Comparison of ENCODE assay signal across 8 cellular contexts in genomic region chr17:78379134-78379497, GRCh38. TPM values are rescaled to one million over a fixed set of nuclear protein-coding genes. Genes with fewer than 3 reads are reported as not detected.
DNase-seq lines count a peak whose midpoint lies in the region; ATAC-seq, FAIRE-seq and TF ChIP-seq lines count a peak whose summit lies in the region.

No MANE protein-coding gene starts in this region.

- H3K9ac ChIP-seq in keratinocyte (ENCODE audit: control insufficient read depth, extremely low read depth, insufficient read depth, low read length) = peak overlapping the region; percentile 99

- no peaks in the 10 kb centered on the region for H3K9me3 ChIP-seq in heart right ventricle
- no peaks in the 10 kb centered on the region for H3K9me3 ChIP-seq in keratinocyte (ENCODE audit: control insufficient read depth, low read depth, low read length)
- no peaks in the 10 kb centered on the region for H3K9me3 ChIP-seq in suprapubic skin

- H3K27me3 ChIP-seq in heart right ventricle (no peaks in the 10 kb centered on the region), keratinocyte (ENCODE audit: control insufficient read depth, extremely low read depth, insufficient read depth, low read length) (no peaks in the 10 kb centered on the region), suprapubic skin (no peaks in the 10 kb centered on the region)

- H3K4me3 ChIP-seq in heart right ventricle (peak overlapping the region; percentile 82 to 99 (median 94)), keratinocyte (ENCODE audit: control insufficient read depth in 2 of 3, extremely low read depth in 1 of 3, insufficient read depth in 2 of 3, low read depth in 1 of 3, low read length in 3 of 3) (peak overlapping the region; percentile 87 to 93 (median 88)), suprapubic skin (peak overlapping the region; percentile 100)

- peaks cover 4% of the 10 kb centered on the region for H4K20me1 ChIP-seq in keratinocyte (ENCODE audit: control insufficient read depth, extremely low read depth, insufficient read depth, low read length)

- dilution Hi-C loops in keratinocyte (cut with MboI; ENCODE audit: extremely low pct_ligation_motif_present, low sequenced_read_pairs) = no loop called here

- no peak for ATAC-seq in heart right ventricle
- no peak for ATAC-seq in left ventricle myocardium superior

- peaks cover 7 to 92% (median 60%) of the 10 kb centered on the region in 9 donors for H3K4me1 ChIP-seq in heart right ventricle
- H3K4me1 ChIP-seq in keratinocyte (ENCODE audit: control insufficient read depth, extremely low read depth, insufficient read depth, low read length) = peaks cover 54% of the 10 kb centered on the region
- peaks cover 84% of the 10 kb centered on the region for H3K4me1 ChIP-seq in suprapubic skin

- no peak for DNase-seq in heart right ventricle
- DNase-seq in left ventricle myocardium superior = no peak
- DNase-seq in keratinocyte (ENCODE audit: low read depth, low spot score) = no peak
- no peak for DNase-seq in suprapubic skin (ENCODE audit: low spot score in 2 of 2)
- no peak for DNase-seq in NCI-H2029 (lab: John Stamatoyannopoulos, UW)
- no peak for DNase-seq in NAMALWA (ENCODE audit: low spot score)
- no peak for DNase-seq in activated CD4-positive, CD25-positive, alpha-beta regulatory T cell treated with anti-CD3 and anti-CD28 coated beads, Interleukin-2, amount 50 U/mL, for 72 hours

- intact Hi-C loops in heart right ventricle (cut with DNase I) (no loop called here), left ventricle myocardium superior (cut with micrococcal nuclease) (no loop called here)

- H3K27ac ChIP-seq in heart right ventricle (peak overlapping the region; percentile 80 to 99 (median 90)), adipose tissue (ENCODE audit: low read depth, low read length) (peak overlapping the region; percentile 75), keratinocyte (ENCODE audit: control insufficient read depth, insufficient read depth, low read length) (peak overlapping the region; percentile 97), suprapubic skin (peak overlapping the region; percentile 93)

- WGBS in heart right ventricle, 2 donors = 6 to 8% methylated on average over 7 of the region's 7 CpGs
- WGBS in adipose tissue, 3 donors = 0 to 4% (median 1%) methylated on average over 7 of the region's 7 CpGs
- WGBS in suprapubic skin = 5% methylated on average over 7 of the region's 7 CpGs

- no peak for TF ChIP-seq EP300 in suprapubic skin (IDR thresholded peaks at IDR 0.05)

- H3K9me1 ChIP-seq in keratinocyte (ENCODE audit: control insufficient read depth, extremely low read depth, insufficient read depth, low read length) = peaks cover 12% of the 10 kb centered on the region

- peak overlapping the region; percentile 79 for H3K4me2 ChIP-seq in keratinocyte (ENCODE audit: control insufficient read depth, extremely low read depth, insufficient read depth, low read depth, low read length)

- TF ChIP-seq CTCF in heart right ventricle (IDR thresholded peaks at IDR 0.05) (no peak), keratinocyte (optimal IDR thresholded peaks at IDR 0.05 in 1 of 3, IDR thresholded peaks at IDR 0.05 in 1 of 3, conservative IDR thresholded peaks at IDR 0.05 in 1 of 3; ENCODE audit: extremely low read depth in 1 of 3, insufficient read depth in 2 of 3, low read length in 3 of 3) (no peak), suprapubic skin (IDR thresholded peaks at IDR 0.05) (no peak)

- peaks cover 48% of the 10 kb centered on the region for H3K79me2 ChIP-seq in keratinocyte (ENCODE audit: control insufficient read depth, insufficient read depth, low read length)

- H2AFZ ChIP-seq in keratinocyte (ENCODE audit: control insufficient read depth, low read length) = no peak overlapping the region

- no peak for TF ChIP-seq POLR2A in suprapubic skin (IDR thresholded peaks at IDR 0.05)

- no peak for FAIRE-seq in keratinocyte (lab: Jason Lieb, UNC)

- H3K36me3 ChIP-seq in heart right ventricle (peaks cover 0 to 16% (median 0%) of the 10 kb centered on the region in 9 donors), keratinocyte (ENCODE audit: control insufficient read depth in 2 of 2, extremely low read depth in 1 of 2, insufficient read depth in 2 of 2, low read length in 2 of 2) (peaks cover 2 to 5% of the 10 kb centered on the region in 2 experiments), suprapubic skin (no peaks in the 10 kb centered on the region)

RNA-seq across cellular contexts. Expression of gene PGS1, which starts 0.7 kb away (rescaled TPM):
- total RNA-seq in heart right ventricle (10 to 100 TPM; 14.7 to 28.4 (median 17.1) TPM), left ventricle myocardium superior (18.3 TPM), suprapubic skin (10 to 100 TPM; 23.9 to 51.7 (median 34.2) TPM)
- polyA plus RNA-seq in heart right ventricle (10 to 100 TPM; 18.5 to 18.7 TPM), adipose tissue (10 to 100 TPM; 14.2 to 55.2 (median 28.3) TPM), keratinocyte (18.4 to 21.1 TPM (median 19.6 TPM) in 3 replicates)
- 4.4 TPM for polyA plus RNA-seq in keratinocyte (2011; ENCODE audit: low read depth)
- 9.7 and 12.4 TPM in 2 replicates for polyA plus RNA-seq in keratinocyte (2011; cell fraction: cytosol; rRNA removed)
- polyA plus RNA-seq in keratinocyte (2011; cell fraction: nucleus; rRNA removed) = 57.5 and 59.6 TPM in 2 replicates
- polyA plus RNA-seq in keratinocyte (2012; ENCODE audit: low replicate concordance) = 13.5 TPM in 2 replicates
- 19.8 to 30.5 TPM (median 23.7 TPM) in 3 replicates for polyA minus RNA-seq in keratinocyte
- 16.9 TPM for polyA minus RNA-seq in keratinocyte (2011; cell fraction: cytosol; rRNA and poly(A)+ RNA removed)
- 21.7 and 29.6 TPM in 2 replicates for polyA minus RNA-seq in keratinocyte (2011; cell fraction: nucleus; rRNA and poly(A)+ RNA removed)

RNA-seq across cellular contexts. Expression of gene SOCS3, which starts 19.2 kb away (rescaled TPM):
- total RNA-seq in heart right ventricle (100 to 1,000 TPM in 2 of 10 donors, 10 to 100 TPM in 6, 1 to 10 TPM in 2; 7.7 to 189 (median 17.0) TPM), left ventricle myocardium superior (11.1 TPM), suprapubic skin (100 to 1,000 TPM in 1 of 4 donors, 10 to 100 TPM in 3; 33.2 to 264 (median 60.9) TPM)
- polyA plus RNA-seq in heart right ventricle (10 to 100 TPM; 13.5 to 30.2 TPM), adipose tissue (1,000 to 10,000 TPM in 1 of 3 donors, 100 to 1,000 TPM in 1, 10 to 100 TPM in 1; 33.1 to 1,268 (median 796) TPM), keratinocyte (2.7 to 16.5 TPM (median 9.4 TPM) in 3 replicates)
- polyA plus RNA-seq in keratinocyte (2011; ENCODE audit: low read depth) = 0.62 TPM
- 5.3 and 9.8 TPM in 2 replicates for polyA plus RNA-seq in keratinocyte (2011; cell fraction: cytosol; rRNA removed)
- 42.9 and 46.8 TPM in 2 replicates for polyA plus RNA-seq in keratinocyte (2011; cell fraction: nucleus; rRNA removed)
- polyA plus RNA-seq in keratinocyte (2012; ENCODE audit: low replicate concordance) = 1.8 and 2.4 TPM in 2 replicates
- polyA minus RNA-seq in keratinocyte = 2.3 to 8.1 TPM (median 4.7 TPM) in 3 replicates
- polyA minus RNA-seq in keratinocyte (2011; cell fraction: cytosol; rRNA and poly(A)+ RNA removed) = 13.0 TPM
- polyA minus RNA-seq in keratinocyte (2011; cell fraction: nucleus; rRNA and poly(A)+ RNA removed) = 28.2 and 31.1 TPM in 2 replicates
